Comparison of ENCODE assay signal across 20 cellular contexts in the genomic region with DNA sequence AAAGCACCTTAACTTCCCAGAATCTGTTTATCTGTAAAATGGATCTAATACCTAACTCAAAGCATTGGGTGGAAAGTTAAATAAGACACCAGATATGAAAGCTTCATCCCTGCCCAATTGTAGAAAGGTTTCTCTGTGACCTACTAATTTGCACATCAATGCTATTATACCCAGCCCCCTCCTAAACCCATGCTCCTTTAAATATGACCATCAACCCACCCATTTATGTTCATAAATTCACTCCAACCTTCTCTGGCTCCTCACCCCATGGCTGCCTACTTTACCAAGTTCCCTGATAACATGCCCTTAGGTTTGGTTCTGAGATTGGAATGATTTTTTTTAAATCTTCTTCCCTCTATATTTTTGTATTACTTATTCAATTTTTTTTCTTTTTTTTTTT. TPM values are rescaled to one million over a fixed set of nuclear protein-coding genes. Genes with fewer than 3 reads are reported as not detected.
DNase-seq lines count a peak whose midpoint lies in the region; ATAC-seq, FAIRE-seq and TF ChIP-seq lines count a peak whose summit lies in the region.
"Had no signal": no experiment of that assay in that cellular context is flagged by ENCODE, and none has a peak within 500 bp of the region (broad histone marks: within the 10 kb centered on the region; RNA-seq: fewer than 3 reads in every experiment).

No MANE protein-coding gene starts in this region.

- H3K27ac Mint-ChIP-seq in CD4-positive, CD25-positive, alpha-beta regulatory T cell, result peak overlapping the region in 2 of 3 donors; percentile 20 to 41
- H3K27ac Mint-ChIP-seq in central memory CD8-positive, alpha-beta T cell (ENCODE audit: low read depth), result peak overlapping the region; percentile 92
- H3K27ac Mint-ChIP-seq: activated naive CD8-positive, alpha-beta T cell treated with anti-CD3 and anti-CD28 coated beads, Interleukin-2, amount 10 ng/mL, durations not matched to agents 7 days and 5 days had no signal

- BruUV-seq in A673 (replicated peaks; lab: Mats Ljungman, UMichigan), result no TSS peak

- no peaks in the 10 kb centered on the region for H3K9me2 ChIP-seq in SU-DHL-6 (replicated peaks; ENCODE audit: insufficient read depth, low read length)

- DNase-seq in A549 (ENCODE audit: low read depth in 1 of 2, low spot score in 1 of 2) (no peak), caudate nucleus (lab: John Stamatoyannopoulos, UW) (no peak), head of caudate nucleus (no peak), A673 (ENCODE audit: low spot score) (no peak)
- DNase-seq in CD4-positive, CD25-positive, alpha-beta regulatory T cell, result no peak
- no peak for DNase-seq in central memory CD8-positive, alpha-beta T cell (ENCODE audit: low spot score in 2 of 2)
- DNase-seq: activated naive CD8-positive, alpha-beta T cell treated with anti-CD3 and anti-CD28 coated beads, Interleukin-2, amount 10 ng/mL, durations not matched to agents 7 days and 5 days; DMS153; KBM-7; NCI-H1105 treated with DMSO at 0.1 percent for 48 hours; NCI-H2171; NCI-H774; psoas muscle; tibial artery had no signal

- no peaks in the 10 kb centered on the region for H3K9me3 Mint-ChIP-seq in CD4-positive, CD25-positive, alpha-beta regulatory T cell
- no peaks in the 10 kb centered on the region for H3K9me3 Mint-ChIP-seq in central memory CD8-positive, alpha-beta T cell
- H3K9me3 Mint-ChIP-seq: activated naive CD8-positive, alpha-beta T cell treated with anti-CD3 and anti-CD28 coated beads, Interleukin-2, amount 10 ng/mL, durations not matched to agents 7 days and 5 days had no signal

- H3K27ac ChIP-seq in A549, result no peak overlapping the region
- no peak overlapping the region for H3K27ac ChIP-seq in CD4-positive, CD25-positive, alpha-beta regulatory T cell (ENCODE audit: insufficient read depth, low read length, poor library complexity, severe bottlenecking)
- no peak overlapping the region for H3K27ac ChIP-seq in SU-DHL-6 (ENCODE audit: low read depth, low read length)
- no peak overlapping the region for H3K27ac ChIP-seq in caudate nucleus (ENCODE audit: low read depth, low read length)
- H3K27ac ChIP-seq in A673 (ENCODE audit: low read depth, low read length, poor library complexity, severe bottlenecking), result no peak overlapping the region
- H3K27ac ChIP-seq: Peyer's patch, psoas muscle, SK-N-MC, tibial artery had no signal

- H3F3A ChIP-seq in SU-DHL-6 (ENCODE audit: insufficient read depth), result no peaks in the 10 kb centered on the region

- FAIRE-seq in A549 (lab: Jason Lieb, UNC), result no peak
- FAIRE-seq: bronchial epithelial cell had no signal

- H3K27me3 Mint-ChIP-seq in CD4-positive, CD25-positive, alpha-beta regulatory T cell, result no peaks in the 10 kb centered on the region
- no peaks in the 10 kb centered on the region for H3K27me3 Mint-ChIP-seq in central memory CD8-positive, alpha-beta T cell
- H3K27me3 Mint-ChIP-seq: activated naive CD8-positive, alpha-beta T cell treated with anti-CD3 and anti-CD28 coated beads, Interleukin-2, amount 10 ng/mL, durations not matched to agents 7 days and 5 days had no signal

- no peak overlapping the region for H2AFZ ChIP-seq in SU-DHL-6 (ENCODE audit: low read depth, low read length, severe bottlenecking)

- peaks cover 24% of the 10 kb centered on the region for H3K36me3 Mint-ChIP-seq in CD4-positive, CD25-positive, alpha-beta regulatory T cell
- H3K36me3 Mint-ChIP-seq in central memory CD8-positive, alpha-beta T cell (ENCODE audit: insufficient read depth), result peaks cover 37% of the 10 kb centered on the region

- TF ChIP-seq POLR2A in A549 (IDR thresholded peaks at IDR 0.05; ENCODE audit: low read length), result no peak

- intact Hi-C loops in head of caudate nucleus (cut with DNase I) (loop anchor here (5.0 kb wide), 1 partner anchor 41 kb away; a partner anchor contains a TSS), A673 (cut with micrococcal nuclease; ENCODE audit: unreplicated experiment) (no loop called here)

- CTCF ChIA-PET in A549 (lab: Yijun Ruan, JAX) (interaction anchor here (0.9 kb wide), 1 partner anchor 28 kb away, joined by 3 read pairs; no protein-coding TSS in a partner anchor), A673 (lab: Charles Lee) (no interaction called here)

- peaks cover 27 to 66% (median 34%) of the 10 kb centered on the region in 4 donors for H3K4me1 Mint-ChIP-seq in CD4-positive, CD25-positive, alpha-beta regulatory T cell
- H3K4me1 Mint-ChIP-seq in central memory CD8-positive, alpha-beta T cell, result peaks cover 64% of the 10 kb centered on the region

- ATAC-seq in A549 (no peak), GM18907 (IDR thresholded peaks at IDR 0.05; ENCODE audit: unreplicated experiment) (no peak)
- ATAC-seq in CD4-positive, CD25-positive, alpha-beta regulatory T cell (ENCODE audit: low read depth in 2 of 2), result no peak
- no peak for ATAC-seq in central memory CD8-positive, alpha-beta T cell (replicated peaks; ENCODE audit: extremely low read depth, poor library complexity, severe bottlenecking)
- ATAC-seq: esophagus mucosa, psoas muscle had no signal

- no peaks in the 10 kb centered on the region for H3K9me3 ChIP-seq in A549
- no peaks in the 10 kb centered on the region for H3K9me3 ChIP-seq in CD4-positive, CD25-positive, alpha-beta regulatory T cell (ENCODE audit: control insufficient read depth in 2 of 2, low read length in 2 of 2)
- no peaks in the 10 kb centered on the region for H3K9me3 ChIP-seq in SU-DHL-6 (ENCODE audit: insufficient read depth, low read length)
- H3K9me3 ChIP-seq in A673 (ENCODE audit: low read depth, low read length, poor library complexity, severe bottlenecking), result no peaks in the 10 kb centered on the region
- H3K9me3 ChIP-seq: Peyer's patch, psoas muscle, tibial artery had no signal

- no peaks in the 10 kb centered on the region for H3K27me3 ChIP-seq in CD4-positive, CD25-positive, alpha-beta regulatory T cell (ENCODE audit: control insufficient read depth, insufficient read depth, low read length)
- H3K27me3 ChIP-seq in SU-DHL-6 (ENCODE audit: low read length), result no peaks in the 10 kb centered on the region
- no peaks in the 10 kb centered on the region for H3K27me3 ChIP-seq in A673 (replicated peaks; ENCODE audit: insufficient read depth, low read depth, low read length, poor library complexity)
- H3K27me3 ChIP-seq: Peyer's patch, tibial artery had no signal

- no peaks in the 10 kb centered on the region for H4K20me1 ChIP-seq in SU-DHL-6 (ENCODE audit: low read depth, low read length)

- no peak for TF ChIP-seq CTCF in A549 (IDR thresholded peaks at IDR 0.05)
- TF ChIP-seq CTCF in SU-DHL-6 (IDR thresholded peaks at IDR 0.05; ENCODE audit: insufficient read depth, low read length, poor library complexity, severe bottlenecking), result no peak
- no peak for TF ChIP-seq CTCF in A673 (conservative IDR thresholded peaks at IDR 0.05; ENCODE audit: low read depth, low read length)

- H3K4me3 ChIP-seq in A549 (no peak overlapping the region), SU-DHL-6 (ENCODE audit: insufficient read depth, low read length, poor library complexity, severe bottlenecking) (no peak overlapping the region), A673 (ENCODE audit: low read depth, low read length, poor library complexity, severe bottlenecking) (no peak overlapping the region)
- peak overlapping the region; percentile 40 for H3K4me3 ChIP-seq in CD4-positive, CD25-positive, alpha-beta regulatory T cell (ENCODE audit: low read depth, low read length)
- H3K4me3 ChIP-seq: Peyer's patch, tibial artery had no signal

- H3K4me2 ChIP-seq in A549, result peak overlapping the region; percentile 98; the same call in 2 of the 3 replicates
- peak overlapping the region; percentile 92 for H3K4me2 ChIP-seq in SU-DHL-6 (ENCODE audit: low read depth, low read length, poor library complexity, severe bottlenecking)

- H3K4me3 Mint-ChIP-seq in CD4-positive, CD25-positive, alpha-beta regulatory T cell, result peak overlapping the region in 3 of 4 donors; percentile 57 to 82 (median 67)
- H3K4me3 Mint-ChIP-seq in central memory CD8-positive, alpha-beta T cell, result peak overlapping the region; percentile 98

- no peak overlapping the region for H3K9ac ChIP-seq in SU-DHL-6 (ENCODE audit: low read length)

- POLR2A ChIA-PET in A549 (lab: Yijun Ruan, JAX), result no interaction called here
- POLR2A ChIA-PET in A673 (lab: Charles Lee; ENCODE audit: low non-redundant PET), result no interaction called here

- H3K36me3 ChIP-seq in CD4-positive, CD25-positive, alpha-beta regulatory T cell (ENCODE audit: control insufficient read depth, insufficient read depth, low read length), result peaks cover 26% of the 10 kb centered on the region
- H3K36me3 ChIP-seq in SU-DHL-6 (ENCODE audit: low read length) (peaks cover 13% of the 10 kb centered on the region; the same call in 1 of the 2 replicates), A673 (ENCODE audit: insufficient read depth, low read length, poor library complexity, severe bottlenecking) (peaks cover 30% of the 10 kb centered on the region)

- no peak for TF ChIP-seq EP300 in A549 (IDR thresholded peaks at IDR 0.05)

- TF ChIP-seq RAD21 in A549 (conservative IDR thresholded peaks at IDR 0.05 in 1 of 2, IDR thresholded peaks at IDR 0.05 in 1 of 2), result no peak

- peaks cover 21% of the 10 kb centered on the region; the same call in 2 of the 3 replicates for H3K4me1 ChIP-seq in A549
- peaks cover 27% of the 10 kb centered on the region for H3K4me1 ChIP-seq in CD4-positive, CD25-positive, alpha-beta regulatory T cell (ENCODE audit: control insufficient read depth, insufficient read depth, low read length, poor library complexity, severe bottlenecking)
- H3K4me1 ChIP-seq in A673 (ENCODE audit: insufficient read depth, low read length, poor library complexity, severe bottlenecking), result peaks cover 14% of the 10 kb centered on the region

- peaks cover 79% of the 10 kb centered on the region for H3K79me2 ChIP-seq in SU-DHL-6 (ENCODE audit: insufficient read depth, low read length)

RNA-seq across cellular contexts. Expression of a gene that starts 1.9 kb away (rescaled TPM):
- polyA plus RNA-seq in A549 (2011; rRNA removed) (12.6 and 20.5 TPM in 2 replicates), A549 (2017; fragmentation: RNase III; extraction: RNeasy Plus Mini Kit Qiagen cat#74134 plus additional on column Dnase treatment) (26.4 to 29.1 TPM (median 28.1 TPM) in 3 replicates)
- polyA plus RNA-seq in A549 (2012; cell fraction: cytosol; rRNA removed), result 5.7 and 9.0 TPM in 2 replicates
- polyA plus RNA-seq in A549 (2012; cell fraction: nucleus; rRNA removed), result 2.2 and 5.6 TPM in 2 replicates
- polyA minus RNA-seq in A549 (2011; rRNA and poly(A)+ RNA removed), result 1.9 and 2.2 TPM in 2 replicates
- 14.3 TPM for total RNA-seq in CD4-positive, CD25-positive, alpha-beta regulatory T cell
- polyA plus RNA-seq in CD4-positive, CD25-positive, alpha-beta regulatory T cell, result 10 to 100 TPM; 22.0 to 25.8 (median 23.1) TPM
- total RNA-seq in A673 (2021), result 38.3 and 49.3 TPM in 2 replicates

RNA-seq across cellular contexts. Expression of a gene that starts 2.0 kb away (rescaled TPM):
- polyA plus RNA-seq in A549 (2011; rRNA removed) (3.1 and 4.1 TPM in 2 replicates), A549 (2017; fragmentation: RNase III; extraction: RNeasy Plus Mini Kit Qiagen cat#74134 plus additional on column Dnase treatment) (1.9 to 2.2 TPM (median 2.0 TPM) in 3 replicates)
- 1.4 and 1.6 TPM in 2 replicates for polyA plus RNA-seq in A549 (2012; cell fraction: cytosol; rRNA removed)
- 2.2 and 2.8 TPM in 2 replicates for polyA plus RNA-seq in A549 (2012; cell fraction: nucleus; rRNA removed)
- 4.9 and 5.7 TPM in 2 replicates for polyA minus RNA-seq in A549 (2011; rRNA and poly(A)+ RNA removed)
- total RNA-seq in CD4-positive, CD25-positive, alpha-beta regulatory T cell, result 14.7 TPM
- polyA plus RNA-seq in CD4-positive, CD25-positive, alpha-beta regulatory T cell, result 1 to 10 TPM; 3.8 to 4.7 (median 4.0) TPM
- total RNA-seq in A673 (2021), result 6.6 and 6.8 TPM in 2 replicates

RNA-seq across cellular contexts. Expression of a gene that starts 40.1 kb away (rescaled TPM):
- polyA plus RNA-seq in A549 (2011; rRNA removed) (22.9 and 29.1 TPM in 2 replicates), A549 (2017; fragmentation: RNase III; extraction: RNeasy Plus Mini Kit Qiagen cat#74134 plus additional on column Dnase treatment) (12.7 to 15.9 TPM (median 13.9 TPM) in 3 replicates)
- 9.1 and 9.5 TPM in 2 replicates for polyA plus RNA-seq in A549 (2012; cell fraction: cytosol; rRNA removed)
- polyA plus RNA-seq in A549 (2012; cell fraction: nucleus; rRNA removed), result 2.8 and 5.5 TPM in 2 replicates
- 5.5 and 6.0 TPM in 2 replicates for polyA minus RNA-seq in A549 (2011; rRNA and poly(A)+ RNA removed)
- total RNA-seq in CD4-positive, CD25-positive, alpha-beta regulatory T cell, result 7.4 TPM
- 10 to 100 TPM; 31.1 to 43.8 (median 34.5) TPM for polyA plus RNA-seq in CD4-positive, CD25-positive, alpha-beta regulatory T cell
- 16.6 and 19.8 TPM in 2 replicates for total RNA-seq in A673 (2021)
